ENCODE assay signal across 27 cellular contexts in genomic region chr16:86773339-86773715, GRCh38.
DNase-seq lines count a peak whose midpoint lies in the region; ATAC-seq, FAIRE-seq and TF ChIP-seq lines count a peak whose summit lies in the region.
"Had no signal": no experiment of that assay in that cellular context is flagged by ENCODE, and none has a peak within 500 bp of the region (broad histone marks: within the 10 kb centered on the region; RNA-seq: fewer than 3 reads in every experiment).

No MANE protein-coding gene starts in this region.

- no peak for TF ChIP-seq POLR2A in breast epithelium (IDR thresholded peaks at IDR 0.05)

- intact Hi-C loops in breast epithelium (cut with DNase I; ENCODE audit: low total_unique reads) (no loop called here), MCF 10A (cut with micrococcal nuclease) (no loop called here)

- H3K27ac ChIP-seq in breast epithelium: peak overlapping the region; percentile 61 to 66
- no peak overlapping the region for H3K27ac ChIP-seq in neuronal stem cell (replicated peaks; ENCODE audit: low read length)
- H3K27ac ChIP-seq: 22Rv1, gastroesophageal sphincter, HL-60, lower lobe of right lung, transverse colon had no signal

- H3K23ac ChIP-seq in neuronal stem cell (ENCODE audit: low read depth, low read length, poor library complexity): no peak overlapping the region

- H2BK15ac ChIP-seq in neuronal stem cell (ENCODE audit: low read length): no peak overlapping the region

- no peak for ATAC-seq in GM18861 (IDR thresholded peaks at IDR 0.05; ENCODE audit: unreplicated experiment)
- ATAC-seq: activated CD8-positive, alpha-beta T cell treated with anti-CD3 and anti-CD28 coated beads for 36 hours; gastroesophageal sphincter; lower lobe of right lung; PC-3 had no signal

- H2AFZ ChIP-seq in neuronal stem cell (ENCODE audit: low read length): no peak overlapping the region

- no peaks in the 10 kb centered on the region for H3K27me3 Mint-ChIP-seq in MCF 10A (ENCODE audit: insufficient read depth, unreplicated experiment)
- H3K27me3 Mint-ChIP-seq in type B pancreatic cell: peaks cover 51% of the 10 kb centered on the region

- POLR2A ChIA-PET in MCF 10A (lab: Yijun Ruan, JAX): no interaction called here

- no peak overlapping the region for H3K4ac ChIP-seq in neuronal stem cell (ENCODE audit: low read length)

- H3K4me3 ChIP-seq in breast epithelium (no peak overlapping the region), bronchial epithelial cell (ENCODE audit: low read depth, low read length) (no peak overlapping the region), neuronal stem cell (ENCODE audit: low read length in 2 of 2) (no peak overlapping the region)
- H3K4me3 ChIP-seq: gastroesophageal sphincter, lower lobe of right lung, transverse colon had no signal

- H3K27me3 ChIP-seq in breast epithelium: peaks cover 0 to 19% of the 10 kb centered on the region in 2 donors
- H3K27me3 ChIP-seq in bronchial epithelial cell (ENCODE audit: control insufficient read depth, insufficient read depth, low read length): peaks cover 6% of the 10 kb centered on the region
- H3K27me3 ChIP-seq in neuronal stem cell (ENCODE audit: control insufficient read depth in 3 of 3, insufficient read depth in 3 of 3, low read depth in 1 of 3, low read length in 3 of 3): peaks cover 0 to 21% (median 0%) of the 10 kb centered on the region in 3 experiments

- H3K9ac ChIP-seq in neuronal stem cell (ENCODE audit: low read depth, low read length, poor library complexity): peak overlapping the region; percentile 37

- BruUV-seq in MCF 10A (replicated peaks; lab: Mats Ljungman, UMichigan): no TSS peak

- no CpG with 5 or more reads among the region's 4 CpGs for WGBS in neuronal stem cell (ENCODE audit: extremely low coverage in 2 of 2, insufficient read length in 2 of 2, insufficient replicate concordance in 1 of 2), 2 donors

- FAIRE-seq in bronchial epithelial cell (lab: Jason Lieb, UNC): peak; percentile 68
- FAIRE-seq: colon had no signal

- H3K9me3 Mint-ChIP-seq in MCF 10A (ENCODE audit: unreplicated experiment) (no peaks in the 10 kb centered on the region), type B pancreatic cell (peaks cover 4% of the 10 kb centered on the region)
- H3K9me3 Mint-ChIP-seq: activated CD8-positive, alpha-beta T cell treated with anti-CD3 and anti-CD28 coated beads for 36 hours had no signal

- DNase-seq in breast epithelium (ENCODE audit: low spot score in 2 of 2): no peak
- DNase-seq in MCF 10A (ENCODE audit: unreplicated experiment): no peak
- DNase-seq in bronchial epithelial cell (ENCODE audit: low read depth): no peak
- DNase-seq in neuronal stem cell (ENCODE audit: low spot score): no peak
- DNase-seq in type B pancreatic cell (ENCODE audit: extremely low spot score, unreplicated experiment): no peak
- no peak for DNase-seq in COR-L47 (lab: John Stamatoyannopoulos, UW)
- no peak for DNase-seq in D341Med (ENCODE audit: low spot score)
- DNase-seq: activated CD8-positive, alpha-beta memory T cell treated with anti-CD3 and anti-CD28 coated beads, Interleukin-2, amount 50 U/mL, for 48 hours; activated CD8-positive, alpha-beta T cell treated with anti-CD3 and anti-CD28 coated beads for 36 hours; activated naive CD4-positive, alpha-beta T cell treated with anti-CD3 and anti-CD28 coated beads, Interleukin-2, amount 50 U/mL, for 16 hours; CD4-positive, CD25-positive, alpha-beta regulatory T cell; hippocampal formation; lower lobe of right lung; NCI-H146; NCI-H226; NCI-H69; SHP77; stimulated activated CD4-positive, alpha-beta T cell treated with anti-CD3 and anti-CD28 coated beads, Interleukin-4, amount 100 ng/mL, for 24 hours; SW 1271; transverse colon had no signal

- H2AK5ac ChIP-seq in neuronal stem cell (ENCODE audit: low read depth, low read length): peak overlapping the region; percentile 43

- H3K9me3 ChIP-seq in breast epithelium: no peaks in the 10 kb centered on the region
- H3K9me3 ChIP-seq in neuronal stem cell (replicated peaks in 1 of 2; ENCODE audit: control insufficient read depth in 2 of 2, insufficient read depth in 1 of 2, low read depth in 1 of 2, low read length in 2 of 2): no peaks in the 10 kb centered on the region
- H3K9me3 ChIP-seq: lower lobe of right lung, transverse colon had no signal

- TF ChIP-seq CTCF in breast epithelium (IDR thresholded peaks at IDR 0.05): no peak
- TF ChIP-seq CTCF in MCF 10A (IDR thresholded peaks at IDR 0.05; ENCODE audit: unreplicated experiment): no peak
- no peak for TF ChIP-seq CTCF in bronchial epithelial cell (IDR thresholded peaks at IDR 0.05; ENCODE audit: insufficient read depth, low read length, severe bottlenecking)
- TF ChIP-seq CTCF in type B pancreatic cell (conservative IDR thresholded peaks at IDR 0.05): no peak

- no peak overlapping the region for H3K4me2 ChIP-seq in neuronal stem cell (ENCODE audit: insufficient read depth, low read length, poor library complexity, severe bottlenecking)

- no peak overlapping the region for H2BK5ac ChIP-seq in neuronal stem cell (ENCODE audit: low read length)

- peak overlapping the region; percentile 88 for H2BK12ac ChIP-seq in neuronal stem cell (ENCODE audit: low read length)

- H3K14ac ChIP-seq in neuronal stem cell (ENCODE audit: low read length): no peak overlapping the region

- no peak overlapping the region for H3K27ac Mint-ChIP-seq in MCF 10A (ENCODE audit: low read depth, unreplicated experiment)
- H3K27ac Mint-ChIP-seq in type B pancreatic cell: peak overlapping the region; percentile 97
- H3K27ac Mint-ChIP-seq: activated CD8-positive, alpha-beta T cell treated with anti-CD3 and anti-CD28 coated beads for 36 hours; CD4-positive, CD25-positive, alpha-beta regulatory T cell had no signal

- H3K4me1 ChIP-seq in breast epithelium: no peaks in the 10 kb centered on the region
- H3K4me1 ChIP-seq in neuronal stem cell (ENCODE audit: control insufficient read depth in 2 of 2, insufficient read depth in 1 of 2, low read depth in 1 of 2, low read length in 2 of 2): peaks cover 0 to 13% of the 10 kb centered on the region in 2 donors
- H3K4me1 ChIP-seq: gastroesophageal sphincter, lower lobe of right lung, transverse colon had no signal

- H3K79me1 ChIP-seq in neuronal stem cell (ENCODE audit: low read depth, low read length): no peaks in the 10 kb centered on the region

- H4K8ac ChIP-seq in neuronal stem cell (ENCODE audit: low read depth, low read length): no peak overlapping the region

- peak overlapping the region; percentile 73 for H2BK120ac ChIP-seq in neuronal stem cell (ENCODE audit: low read depth, low read length)

- H4K91ac ChIP-seq in neuronal stem cell (ENCODE audit: low read depth, low read length, poor library complexity): no peak overlapping the region

- CTCF ChIA-PET in MCF 10A (lab: Yijun Ruan, JAX): no interaction called here

- H3K4me1 Mint-ChIP-seq in MCF 10A (ENCODE audit: insufficient read depth, unreplicated experiment) (peaks cover 15% of the 10 kb centered on the region), type B pancreatic cell (ENCODE audit: unreplicated experiment) (peaks cover 32% of the 10 kb centered on the region)
- H3K4me1 Mint-ChIP-seq: CD4-positive, CD25-positive, alpha-beta regulatory T cell had no signal

- H3K36me3 Mint-ChIP-seq in MCF 10A (ENCODE audit: insufficient read depth, unreplicated experiment) (no peaks in the 10 kb centered on the region), type B pancreatic cell (no peaks in the 10 kb centered on the region)
- H3K36me3 Mint-ChIP-seq: brain; CD4-positive, CD25-positive, alpha-beta regulatory T cell had no signal

- H3K4me3 Mint-ChIP-seq in MCF 10A (ENCODE audit: unreplicated experiment) (no peak overlapping the region), type B pancreatic cell (peak overlapping the region; percentile 64)
- H3K4me3 Mint-ChIP-seq: activated CD8-positive, alpha-beta T cell treated with anti-CD3 and anti-CD28 coated beads for 36 hours; CD4-positive, CD25-positive, alpha-beta regulatory T cell had no signal

- H3K36me3 ChIP-seq in breast epithelium: no peaks in the 10 kb centered on the region
- H3K36me3 ChIP-seq in bronchial epithelial cell (ENCODE audit: control insufficient read depth, insufficient read depth, low read length): no peaks in the 10 kb centered on the region
- H3K36me3 ChIP-seq in neuronal stem cell (replicated peaks in 1 of 2; ENCODE audit: control insufficient read depth in 2 of 2, insufficient read depth in 2 of 2, low read length in 2 of 2): no peaks in the 10 kb centered on the region
- H3K36me3 ChIP-seq: gastroesophageal sphincter, lower lobe of right lung, transverse colon had no signal

- H3K18ac ChIP-seq in neuronal stem cell (ENCODE audit: low read length): peak overlapping the region; percentile 84
